1 cellular context compared by ENCODE assay signal in the genomic region with DNA sequence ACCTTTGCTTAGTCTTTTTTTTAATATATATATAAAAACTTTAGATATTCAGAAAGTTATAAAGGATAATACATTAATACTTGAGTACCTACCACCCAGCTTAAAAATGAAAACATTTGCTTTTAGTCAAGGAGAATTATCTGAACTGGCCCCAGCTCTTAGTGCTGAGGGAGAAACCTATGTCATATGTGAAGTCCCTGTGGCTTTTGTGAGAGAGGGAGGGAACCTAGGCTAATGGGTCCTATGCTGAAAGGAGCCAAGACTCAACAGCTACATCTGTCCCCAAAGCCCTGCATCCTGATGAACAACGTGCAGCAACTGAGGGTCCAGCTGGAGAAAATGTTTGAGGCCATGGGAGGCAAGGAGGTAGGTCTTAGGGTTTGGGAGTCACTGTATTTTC.
TF ChIP-seq lines count a peak whose summit lies in the region.

No MANE protein-coding gene starts in this region.

TF ChIP-seq in IMR-90, 13 proteins besides CTCF, POLR2A, EP300 and RAD21:
- TF ChIP-seq MXI1 (IDR thresholded peaks at IDR 0.05; ENCODE audit: borderline replicate concordance, low read depth, low read length), result no peak
- TF ChIP-seq, protein P1, sequence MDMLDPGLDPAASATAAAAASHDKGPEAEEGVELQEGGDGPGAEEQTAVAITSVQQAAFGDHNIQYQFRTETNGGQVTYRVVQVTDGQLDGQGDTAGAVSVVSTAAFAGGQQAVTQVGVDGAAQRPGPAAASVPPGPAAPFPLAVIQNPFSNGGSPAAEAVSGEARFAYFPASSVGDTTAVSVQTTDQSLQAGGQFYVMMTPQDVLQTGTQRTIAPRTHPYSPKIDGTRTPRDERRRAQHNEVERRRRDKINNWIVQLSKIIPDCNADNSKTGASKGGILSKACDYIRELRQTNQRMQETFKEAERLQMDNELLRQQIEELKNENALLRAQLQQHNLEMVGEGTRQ (IDR thresholded peaks at IDR 0.05; ENCODE audit: low read depth, low read length), result no peak
- no peak for TF ChIP-seq MAFK (IDR thresholded peaks at IDR 0.05; ENCODE audit: low read depth, low read length)
- TF ChIP-seq BHLHE40 (IDR thresholded peaks at IDR 0.05; ENCODE audit: low read depth, low read length), result no peak
- TF ChIP-seq MAZ (IDR thresholded peaks at IDR 0.05; ENCODE audit: borderline replicate concordance, low read depth, low read length), result no peak
- TF ChIP-seq RCOR1 (IDR thresholded peaks at IDR 0.05; ENCODE audit: insufficient replicate concordance, low read length), result no peak
- TF ChIP-seq, protein P2, sequence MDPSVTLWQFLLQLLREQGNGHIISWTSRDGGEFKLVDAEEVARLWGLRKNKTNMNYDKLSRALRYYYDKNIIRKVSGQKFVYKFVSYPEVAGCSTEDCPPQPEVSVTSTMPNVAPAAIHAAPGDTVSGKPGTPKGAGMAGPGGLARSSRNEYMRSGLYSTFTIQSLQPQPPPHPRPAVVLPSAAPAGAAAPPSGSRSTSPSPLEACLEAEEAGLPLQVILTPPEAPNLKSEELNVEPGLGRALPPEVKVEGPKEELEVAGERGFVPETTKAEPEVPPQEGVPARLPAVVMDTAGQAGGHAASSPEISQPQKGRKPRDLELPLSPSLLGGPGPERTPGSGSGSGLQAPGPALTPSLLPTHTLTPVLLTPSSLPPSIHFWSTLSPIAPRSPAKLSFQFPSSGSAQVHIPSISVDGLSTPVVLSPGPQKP (IDR thresholded peaks at IDR 0.05; ENCODE audit: borderline replicate concordance, low read depth, low read length), result no peak
- TF ChIP-seq CHD1 (IDR thresholded peaks at IDR 0.05; ENCODE audit: low read depth, low read length), result no peak
- TF ChIP-seq SMC3 (IDR thresholded peaks at IDR 0.05; ENCODE audit: low read depth, low read length), result no peak
- TF ChIP-seq CEBPB (IDR thresholded peaks at IDR 0.05; ENCODE audit: low read depth, low read length), result no peak
- TF ChIP-seq RFX5 (IDR thresholded peaks at IDR 0.05; ENCODE audit: low read depth, low read length), result no peak
- no peak for TF ChIP-seq FOS (IDR thresholded peaks at IDR 0.05; ENCODE audit: low read depth, low read length)
